ENCODE assay signal across 8 cellular contexts in genomic region chr10:114100848-114101741, GRCh38. TPM values are rescaled to one million over a fixed set of nuclear protein-coding genes. Genes with fewer than 3 reads are reported as not detected.
DNase-seq lines count a peak whose midpoint lies in the region; ATAC-seq and TF ChIP-seq lines count a peak whose summit lies in the region.

No MANE protein-coding gene starts in this region.

- H3K36me3 Mint-ChIP-seq in activated CD4-positive, alpha-beta memory T cell treated with anti-CD3 and anti-CD28 coated beads for 36 hours = no peaks in the 10 kb centered on the region

- H3K4me1 ChIP-seq in heart right ventricle = peaks cover 0 to 39% (median 11%) of the 10 kb centered on the region in 9 donors

- no peak for TF ChIP-seq POLR2A in erythroblast (IDR thresholded peaks at IDR 0.05; ENCODE audit: low read length)

- H3K9me3 ChIP-seq in heart right ventricle = no peaks in the 10 kb centered on the region

- peak; percentile 55 for DNase-seq in activated CD8-positive, alpha-beta memory T cell treated with anti-CD3 and anti-CD28 coated beads, Interleukin-2, amount 50 U/mL, for 48 hours
- DNase-seq in activated CD8-positive, alpha-beta memory T cell treated with anti-CD3 and anti-CD28 coated beads, Interleukin-2, amount 50 U/mL, for 4 hours = no peak
- peak; percentile 21 for DNase-seq in activated CD4-positive, alpha-beta memory T cell treated with anti-CD3 and anti-CD28 coated beads for 36 hours
- peak; percentile 31 to 39 for DNase-seq in heart right ventricle
- peak; percentile 84 for DNase-seq in posterior vena cava (ENCODE audit: low spot score)
- no peak for DNase-seq in NOMO-1 (lab: John Stamatoyannopoulos, UW; ENCODE audit: unreplicated experiment in 2 of 2)
- no peak for DNase-seq in erythroblast (lab: John Stamatoyannopoulos, UW)

- H3K27ac ChIP-seq in heart right ventricle = peak overlapping the region in 8 of 10 donors; percentile 0 to 50 (median 29)

- ATAC-seq in heart right ventricle (peak; percentile 45 to 64 (median 58)), HG03196 (IDR thresholded peaks at IDR 0.05; ENCODE audit: unreplicated experiment) (no peak)

- peaks cover 26% of the 10 kb centered on the region for H3K27me3 Mint-ChIP-seq in activated CD4-positive, alpha-beta memory T cell treated with anti-CD3 and anti-CD28 coated beads for 36 hours

- no peak overlapping the region for H3K27ac Mint-ChIP-seq in activated CD4-positive, alpha-beta memory T cell treated with anti-CD3 and anti-CD28 coated beads for 36 hours

- TF ChIP-seq CTCF in heart right ventricle (IDR thresholded peaks at IDR 0.05) = no peak

- H3K4me3 Mint-ChIP-seq in activated CD4-positive, alpha-beta memory T cell treated with anti-CD3 and anti-CD28 coated beads for 36 hours = peak overlapping the region; percentile 59

- intact Hi-C loops in activated CD4-positive, alpha-beta memory T cell treated with anti-CD3 and anti-CD28 coated beads for 36 hours (cut with micrococcal nuclease) = loop anchor here (5.0 kb wide), 2 partner anchors 139 to 249 kb away; partner anchors contain the start of genes DCLRE1A and NHLRC2
- intact Hi-C loops in heart right ventricle (cut with DNase I) = loop anchor here in 9 of 10 donors (2.0 to 10.0 kb wide), 12 partner anchors 59 to 399 kb away; partner anchors contain the start of genes DCLRE1A (in 2 of the 9), NHLRC2 (in 2 of the 9) and ADRB1 (in 1 of the 9)
- intact Hi-C loops in posterior vena cava (cut with DNase I) = loop anchor here (5.0 kb wide), 2 partner anchors 299 to 304 kb away; no protein-coding TSS in a partner anchor

- peaks cover 0 to 18% (median 0%) of the 10 kb centered on the region in 7 donors for H3K27me3 ChIP-seq in heart right ventricle

- 8 to 9% methylated on average over 47 of the region's 47 CpGs for WGBS in heart right ventricle, 2 donors

- POLR2A ChIA-PET in activated CD4-positive, alpha-beta memory T cell treated with anti-CD3 and anti-CD28 coated beads for 36 hours (lab: Charles Lee) = no interaction called here

- CTCF ChIA-PET in activated CD4-positive, alpha-beta memory T cell treated with anti-CD3 and anti-CD28 coated beads for 36 hours (lab: Charles Lee) = interaction anchor here (1.0 to 8.8 kb wide), 6 partner anchors 32 to 422 kb away, joined by 3 to 93 read pairs (median 3); no protein-coding TSS in a partner anchor

- peaks cover 31% of the 10 kb centered on the region for H3K4me1 Mint-ChIP-seq in activated CD4-positive, alpha-beta memory T cell treated with anti-CD3 and anti-CD28 coated beads for 36 hours (ENCODE audit: low read depth)

- H3K36me3 ChIP-seq in heart right ventricle = no peaks in the 10 kb centered on the region

- H3K9me3 Mint-ChIP-seq in activated CD4-positive, alpha-beta memory T cell treated with anti-CD3 and anti-CD28 coated beads for 36 hours = no peaks in the 10 kb centered on the region

- peak overlapping the region; percentile 26 to 57 (median 52) for H3K4me3 ChIP-seq in heart right ventricle

RNA-seq across cellular contexts. Expression of gene ADRB1, which starts 57.4 kb away (rescaled TPM):
- total RNA-seq in activated CD4-positive, alpha-beta memory T cell treated with anti-CD3 and anti-CD28 coated beads for 36 hours = not detected
- total RNA-seq in heart right ventricle (10 to 100 TPM; 24.4 to 98.7 (median 40.6) TPM), posterior vena cava (under 1 TPM; 0.14 to 0.32 TPM)
- 10 to 100 TPM in 1 of 2 donors, 1 to 10 TPM in 1; 4.7 to 28.5 TPM for polyA plus RNA-seq in heart right ventricle

Comparison
In these comparisons a context has a peak if more than half of its experiments do, and no peak if none do; other contexts are left out.
1. DNase-seq: peak in activated CD8-positive, alpha-beta memory T cell treated with anti-CD3 and anti-CD28 coated beads, Interleukin-2, amount 50 U/mL, for 48 hours (single experiment), activated CD4-positive, alpha-beta memory T cell treated with anti-CD3 and anti-CD28 coated beads for 36 hours (single experiment), heart right ventricle (2 of 2) and posterior vena cava (single experiment); none in activated CD8-positive, alpha-beta memory T cell treated with anti-CD3 and anti-CD28 coated beads, Interleukin-2, amount 50 U/mL, for 4 hours (single experiment), NOMO-1 (0 of 2) and erythroblast (0 of 2).
2. RNA of gene ADRB1, which starts 57.4 kb away (total RNA-seq): 24.4 to 98.7 TPM in heart right ventricle; 0.14 to 0.32 TPM in posterior vena cava and not detected in activated CD4-positive, alpha-beta memory T cell treated with anti-CD3 and anti-CD28 coated beads for 36 hours; every median in the first group is over 10 times any median in the second.